Comparison of ENCODE assay signal across 14 cellular contexts in genomic region chr13:40193290-40194203, GRCh38.
DNase-seq lines count a peak whose midpoint lies in the region; ATAC-seq and TF ChIP-seq lines count a peak whose summit lies in the region.
"Had no signal": no experiment of that assay in that cellular context is flagged by ENCODE, and none has a peak within 500 bp of the region (broad histone marks: within the 10 kb centered on the region; RNA-seq: fewer than 3 reads in every experiment).

No MANE protein-coding gene starts in this region.

- H3K4me3 Mint-ChIP-seq in MCF 10A (ENCODE audit: unreplicated experiment) (no peak overlapping the region), type B pancreatic cell (no peak overlapping the region)

- H3K27ac ChIP-seq in breast epithelium (peak overlapping the region; percentile 90), aorta (ENCODE audit: low read depth in 1 of 2, low read length in 2 of 2) (peak overlapping the region; percentile 62 to 97)
- H3K27ac ChIP-seq: A549, PC-9, VCaP had no signal

- H3K4me3 ChIP-seq in breast epithelium: peak overlapping the region in 1 of 3 donors; percentile 39
- H3K4me3 ChIP-seq in aorta (ENCODE audit: low read length in 2 of 2): no peak overlapping the region
- H3K4me3 ChIP-seq: A549, PC-9, smooth muscle cell had no signal

- WGBS in aorta, 2 donors: 38 to 44% methylated on average over 18 of the region's 18 CpGs

- TF ChIP-seq POLR2A in breast epithelium (IDR thresholded peaks at IDR 0.05): no peak

- DNase-seq in breast epithelium (ENCODE audit: low spot score in 2 of 2): peak in 1 of 2 donors; percentile 80
- no peak for DNase-seq in MCF 10A (ENCODE audit: unreplicated experiment)
- peak in 39 of 51 donors; percentile 14 to 94 (median 40) for DNase-seq in hypothalamus (lab: John Stamatoyannopoulos, UW)
- DNase-seq in posterior cingulate gyrus: peak in 8 of 10 donors; percentile 27 to 90 (median 33)
- peak in 1 of 2 donors; percentile 55 for DNase-seq in aorta
- no peak for DNase-seq in type B pancreatic cell (ENCODE audit: extremely low spot score, unreplicated experiment)
- no peak for DNase-seq in cerebellum (ENCODE audit: low spot score)
- DNase-seq: IMR-90, NCI-H2029 treated with DMSO at 0.1 percent for 48 hours, PC-9 had no signal

- H3K27me3 Mint-ChIP-seq in MCF 10A (ENCODE audit: insufficient read depth, unreplicated experiment) (no peaks in the 10 kb centered on the region), type B pancreatic cell (no peaks in the 10 kb centered on the region)

- POLR2A ChIA-PET in MCF 10A (lab: Yijun Ruan, JAX): interaction anchor here (0.6 to 0.9 kb wide), 3 partner anchors 178 to 471 kb away, joined by 3 to 5 read pairs (median 3); no protein-coding TSS in a partner anchor

- no TSS peak for BruUV-seq in MCF 10A (replicated peaks; lab: Mats Ljungman, UMichigan)

- no peaks in the 10 kb centered on the region for H3K9me3 Mint-ChIP-seq in MCF 10A (ENCODE audit: unreplicated experiment)
- no peaks in the 10 kb centered on the region for H3K9me3 Mint-ChIP-seq in type B pancreatic cell

- H3K36me3 Mint-ChIP-seq in MCF 10A (ENCODE audit: insufficient read depth, unreplicated experiment): peaks cover 9% of the 10 kb centered on the region
- H3K36me3 Mint-ChIP-seq in type B pancreatic cell: no peaks in the 10 kb centered on the region

- peak; percentile 84 for ATAC-seq in aorta (ENCODE audit: low FRiP score)
- ATAC-seq in HG02588 (IDR thresholded peaks at IDR 0.05; ENCODE audit: unreplicated experiment): no peak
- ATAC-seq: A549 had no signal

- CTCF ChIA-PET in MCF 10A (lab: Yijun Ruan, JAX): interaction anchor here (0.6 to 1.4 kb wide), 3 partner anchors 20 to 304 kb away, joined by 3 to 4 read pairs (median 3); no protein-coding TSS in a partner anchor

- H3K4me1 ChIP-seq in breast epithelium (peaks cover 6 to 16% of the 10 kb centered on the region in 2 donors), aorta (ENCODE audit: control insufficient read depth in 1 of 2, insufficient read depth in 2 of 2, low read length in 2 of 2) (peaks cover 0 to 6% of the 10 kb centered on the region in 2 donors)

- H3K4me1 Mint-ChIP-seq in MCF 10A (ENCODE audit: insufficient read depth, unreplicated experiment) (peaks cover 23% of the 10 kb centered on the region), type B pancreatic cell (ENCODE audit: unreplicated experiment) (peaks cover 30% of the 10 kb centered on the region)

- H3K27me3 ChIP-seq in breast epithelium (no peaks in the 10 kb centered on the region), aorta (ENCODE audit: control insufficient read depth in 1 of 2, insufficient read depth in 2 of 2, low read length in 1 of 2) (no peaks in the 10 kb centered on the region)

- intact Hi-C loops in breast epithelium (cut with DNase I; ENCODE audit: low total_unique reads) (no loop called here), MCF 10A (cut with micrococcal nuclease) (no loop called here), posterior cingulate gyrus (cut with DNase I) (loop anchor here (5.0 kb wide), 1 partner anchor 79 kb away; no protein-coding TSS in a partner anchor), aorta (cut with DNase I) (loop anchor here (5.0 kb wide), 4 partner anchors 44 to 279 kb away; no protein-coding TSS in a partner anchor)

- H3K9me3 ChIP-seq in breast epithelium: no peaks in the 10 kb centered on the region
- peaks cover 2% of the 10 kb centered on the region for H3K9me3 ChIP-seq in aorta (ENCODE audit: control insufficient read depth, low read length)
- H3K9me3 ChIP-seq: A549 had no signal

- TF ChIP-seq CTCF in breast epithelium (IDR thresholded peaks at IDR 0.05): no peak
- TF ChIP-seq CTCF in MCF 10A (IDR thresholded peaks at IDR 0.05; ENCODE audit: unreplicated experiment): no peak
- no peak for TF ChIP-seq CTCF in type B pancreatic cell (conservative IDR thresholded peaks at IDR 0.05)

- H3K27ac Mint-ChIP-seq in MCF 10A (ENCODE audit: low read depth, unreplicated experiment): no peak overlapping the region
- no peak overlapping the region for H3K27ac Mint-ChIP-seq in type B pancreatic cell

- H3K36me3 ChIP-seq in breast epithelium (no peaks in the 10 kb centered on the region), aorta (ENCODE audit: control insufficient read depth in 1 of 2, insufficient read depth in 2 of 2, low read length in 1 of 2) (no peaks in the 10 kb centered on the region)

Comparison
In these comparisons a context has a peak if more than half of its experiments do, and no peak if none do; other contexts are left out.
1. DNase-seq: peak in hypothalamus (39 of 51) and posterior cingulate gyrus (8 of 10); none in MCF 10A (single experiment), type B pancreatic cell (single experiment) and cerebellum (single experiment).
2. intact Hi-C loops: an anchor here in posterior cingulate gyrus (5.0 kb wide) and aorta (5.0 kb wide); none called in breast epithelium and MCF 10A.